In the genomic region with DNA sequence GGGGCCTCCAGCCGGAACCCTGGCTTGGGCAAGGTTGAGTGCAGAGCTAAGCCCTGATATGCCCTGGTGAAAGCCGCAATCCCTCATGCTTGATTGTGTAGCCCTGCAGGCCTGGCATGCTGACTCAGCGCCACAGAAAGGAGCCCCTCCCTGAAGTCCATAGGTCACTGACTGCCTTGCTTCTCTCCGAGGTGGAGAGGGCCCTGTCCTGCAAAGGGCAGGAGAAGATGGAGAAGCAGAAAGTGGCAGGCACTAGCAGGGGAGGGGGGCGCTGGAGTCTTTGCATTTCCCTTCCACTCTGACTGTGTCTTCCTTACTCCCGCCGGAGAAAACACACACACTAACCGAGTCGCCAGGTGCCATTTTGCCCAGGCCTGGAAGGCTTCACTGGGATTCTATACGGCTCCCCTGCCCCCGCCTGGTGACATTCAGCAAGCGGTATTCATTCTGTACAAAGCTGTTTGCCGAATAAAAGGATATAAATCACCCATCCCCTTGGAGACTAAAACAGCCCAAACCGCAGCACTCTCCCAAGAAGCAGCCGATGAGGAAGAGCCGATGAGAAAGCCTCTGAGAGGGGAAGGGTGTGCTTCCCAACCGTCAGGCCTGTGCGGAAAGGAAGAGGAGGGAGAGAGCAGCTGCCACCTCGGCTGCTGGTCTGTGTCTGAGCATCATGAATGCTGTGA, we compare ENCODE assay signal across 12 cellular contexts.
DNase-seq lines count a peak whose midpoint lies in the region; ATAC-seq and TF ChIP-seq lines count a peak whose summit lies in the region.
"Had no signal": no experiment of that assay in that cellular context is flagged by ENCODE, and none has a peak within 500 bp of the region (broad histone marks: within the 10 kb centered on the region; RNA-seq: fewer than 3 reads in every experiment).

No MANE protein-coding gene starts in this region.

- no peaks in the 10 kb centered on the region for H3F3A ChIP-seq in SK-N-SH (replicated peaks; ENCODE audit: insufficient read depth)

- POLR2A ChIA-PET in SK-N-SH (lab: Yijun Ruan, JAX), result no interaction called here

- H4K20me1 ChIP-seq in SK-N-SH (ENCODE audit: insufficient read depth), result no peaks in the 10 kb centered on the region

- CTCF ChIA-PET in SK-N-SH (lab: Yijun Ruan, JAX), result interaction anchor here (2.7 kb wide), 1 partner anchor 9 kb away, joined by 15 read pairs; no protein-coding TSS in a partner anchor

- intact Hi-C loops in esophagus squamous epithelium (cut with DNase I), result no loop called here

- TF ChIP-seq CTCF in esophagus squamous epithelium (IDR thresholded peaks at IDR 0.05) (no peak), parathyroid adenoma (IDR thresholded peaks at IDR 0.05) (no peak), SK-N-SH (IDR thresholded peaks at IDR 0.05) (no peak)

- peak overlapping the region; percentile 34 for H3K4me2 ChIP-seq in parathyroid adenoma (ENCODE audit: low read length)
- H3K4me2 ChIP-seq in SK-N-SH, result no peak overlapping the region

- 41 to 42% methylated on average over 14 to 18 of the region's 19 CpGs for WGBS in esophagus squamous epithelium, 2 donors
- 71% methylated on average over 18 of the region's 19 CpGs for WGBS in SK-N-SH (ENCODE audit: low lambda C conversion rate)

- H3K9me3 ChIP-seq in esophagus squamous epithelium, result no peaks in the 10 kb centered on the region
- H3K9me3 ChIP-seq in parathyroid adenoma (ENCODE audit: control insufficient read depth, low read length), result no peaks in the 10 kb centered on the region
- no peaks in the 10 kb centered on the region for H3K9me3 ChIP-seq in SK-N-SH
- H3K9me3 ChIP-seq: sigmoid colon had no signal

- no peak for TF ChIP-seq RAD21 in SK-N-SH (IDR thresholded peaks at IDR 0.05; ENCODE audit: low read length)

- DNase-seq in HT1080 (ENCODE audit: low read depth), result peak; percentile 18
- DNase-seq in NCI-H510A (lab: John Stamatoyannopoulos, UW), result peak; percentile 34
- no peak for DNase-seq in esophagus squamous epithelium (lab: John Stamatoyannopoulos, UW)
- DNase-seq in activated effector memory CD4-positive, alpha-beta T cell treated with Interleukin-2 at 50 U/mL for 16 hours, result no peak
- no peak for DNase-seq in SK-N-SH
- DNase-seq: activated naive CD4-positive, alpha-beta T cell treated with Interleukin-2 at 50 U/mL for 16 hours; effector CD8-positive, alpha-beta T cell; sigmoid colon had no signal

- no peak for ATAC-seq in GM19395 (IDR thresholded peaks at IDR 0.05; ENCODE audit: unreplicated experiment)
- no peak for ATAC-seq in GM21526 (IDR thresholded peaks at IDR 0.05; ENCODE audit: low FRiP score, unreplicated experiment)
- ATAC-seq: Panc1 had no signal

- H3K9me2 ChIP-seq in SK-N-SH, result no peaks in the 10 kb centered on the region

- peaks cover 0 to 39% (median under 1%) of the 10 kb centered on the region in 4 donors for H3K27me3 ChIP-seq in esophagus squamous epithelium
- H3K27me3 ChIP-seq in parathyroid adenoma (ENCODE audit: control insufficient read depth, insufficient read depth, low read length), result no peaks in the 10 kb centered on the region
- no peaks in the 10 kb centered on the region; the same call in 1 of the 2 replicates for H3K27me3 ChIP-seq in SK-N-SH (ENCODE audit: insufficient read depth)

- no peak overlapping the region for H3K4me3 ChIP-seq in esophagus squamous epithelium
- no peak overlapping the region for H3K4me3 ChIP-seq in parathyroid adenoma (ENCODE audit: low read depth, low read length)
- H3K4me3 ChIP-seq in SK-N-SH (ENCODE audit: low read depth in 2 of 2, low read length in 1 of 2), result no peak overlapping the region
- H3K4me3 ChIP-seq: sigmoid colon had no signal

- TF ChIP-seq POLR2A in esophagus squamous epithelium (IDR thresholded peaks at IDR 0.05), result no peak

- TF ChIP-seq EP300 in SK-N-SH (IDR thresholded peaks at IDR 0.05; ENCODE audit: borderline replicate concordance in 1 of 2, low read depth in 1 of 2, low read length in 1 of 2), result no peak

- H3K4me1 ChIP-seq in esophagus squamous epithelium, result peaks cover 15 to 38% (median 16%) of the 10 kb centered on the region in 3 donors
- peaks cover 82% of the 10 kb centered on the region for H3K4me1 ChIP-seq in parathyroid adenoma
- no peaks in the 10 kb centered on the region; a peak in 1 of 4 replicates for H3K4me1 ChIP-seq in SK-N-SH (ENCODE audit: control insufficient read depth in 1 of 2, insufficient read depth in 2 of 2, low read depth in 1 of 2, low read length in 1 of 2)

- no peaks in the 10 kb centered on the region for H3K36me3 ChIP-seq in esophagus squamous epithelium
- no peaks in the 10 kb centered on the region for H3K36me3 ChIP-seq in parathyroid adenoma (ENCODE audit: control insufficient read depth, insufficient read depth, low read length)
- H3K36me3 ChIP-seq in SK-N-SH (replicated peaks in 1 of 2; ENCODE audit: control insufficient read depth in 1 of 2, insufficient read depth in 2 of 2, low read length in 1 of 2), result no peaks in the 10 kb centered on the region
- H3K36me3 ChIP-seq: sigmoid colon had no signal

- H2AFZ ChIP-seq in parathyroid adenoma (peak overlapping the region; percentile 36), SK-N-SH (ENCODE audit: low read depth) (no peak overlapping the region)

- H3K79me2 ChIP-seq in parathyroid adenoma, result no peaks in the 10 kb centered on the region
- no peaks in the 10 kb centered on the region for H3K79me2 ChIP-seq in SK-N-SH (ENCODE audit: insufficient read depth)

- no peak overlapping the region for H3K9ac ChIP-seq in parathyroid adenoma
- H3K9ac ChIP-seq in SK-N-SH, result no peak overlapping the region

- H3K27ac ChIP-seq in esophagus squamous epithelium (peak overlapping the region; percentile 26 to 63 (median 43)), parathyroid adenoma (peak overlapping the region; percentile 97), SK-N-SH (ENCODE audit: low read depth in 2 of 2, low read length in 1 of 2) (no peak overlapping the region)
- H3K27ac ChIP-seq: sigmoid colon had no signal

TF ChIP-seq in SK-N-SH, 30 proteins besides CTCF, POLR2A, EP300 and RAD21 (continues in another document):
- TF ChIP-seq, protein P1, sequence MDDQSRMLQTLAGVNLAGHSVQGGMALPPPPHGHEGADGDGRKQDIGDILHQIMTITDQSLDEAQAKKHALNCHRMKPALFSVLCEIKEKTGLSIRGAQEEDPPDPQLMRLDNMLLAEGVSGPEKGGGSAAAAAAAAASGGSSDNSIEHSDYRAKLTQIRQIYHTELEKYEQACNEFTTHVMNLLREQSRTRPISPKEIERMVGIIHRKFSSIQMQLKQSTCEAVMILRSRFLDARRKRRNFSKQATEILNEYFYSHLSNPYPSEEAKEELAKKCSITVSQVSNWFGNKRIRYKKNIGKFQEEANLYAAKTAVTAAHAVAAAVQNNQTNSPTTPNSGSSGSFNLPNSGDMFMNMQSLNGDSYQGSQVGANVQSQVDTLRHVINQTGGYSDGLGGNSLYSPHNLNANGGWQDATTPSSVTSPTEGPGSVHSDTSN (IDR thresholded peaks at IDR 0.05), result no peak
- TF ChIP-seq REST (IDR thresholded peaks at IDR 0.05; ENCODE audit: low read depth, low read length) (no peak), CHD2 (IDR thresholded peaks at IDR 0.05; ENCODE audit: low read length, partially characterized antibody) (no peak), MAX (IDR thresholded peaks at IDR 0.05; ENCODE audit: low read depth) (no peak), GABPA (IDR thresholded peaks at IDR 0.05; ENCODE audit: low read depth) (no peak), RFX5 (IDR thresholded peaks at IDR 0.05; ENCODE audit: low read length) (no peak), USF1 (IDR thresholded peaks at IDR 0.05; ENCODE audit: borderline replicate concordance, low read depth) (no peak), YY1 (IDR thresholded peaks at IDR 0.05; ENCODE audit: low read depth) (no peak)

Comparison
In these comparisons a context has a peak if more than half of its experiments do, and no peak if none do; other contexts are left out.
1. DNase-seq: peak in HT1080 (single experiment) and NCI-H510A (single experiment); none in esophagus squamous epithelium (single experiment), activated effector memory CD4-positive, alpha-beta T cell treated with Interleukin-2 at 50 U/mL for 16 hours (single experiment) and SK-N-SH (single experiment).
2. H3K27ac ChIP-seq: peak in esophagus squamous epithelium (4 of 4) and parathyroid adenoma (single experiment); none in SK-N-SH (0 of 2).